In the genomic region with DNA sequence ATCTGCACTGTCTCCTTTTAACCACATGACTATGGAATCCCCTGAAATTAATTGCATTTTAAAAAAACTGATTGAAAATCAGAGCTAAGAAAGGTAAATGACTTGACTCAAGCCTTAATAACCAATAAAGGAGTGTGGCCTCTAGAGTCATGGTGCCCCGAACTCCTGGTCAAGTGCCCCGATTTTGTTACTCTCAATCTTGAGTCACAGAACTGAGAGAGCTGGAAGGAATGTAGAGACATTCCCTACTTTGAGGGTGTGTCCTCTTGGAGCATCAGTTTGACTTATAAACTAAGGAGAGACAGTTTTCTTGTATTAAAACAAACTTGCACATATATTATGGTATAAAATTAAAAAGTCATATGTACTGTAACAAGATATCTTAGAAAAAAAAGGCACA, we compare ENCODE assay signal across 10 cellular contexts. TPM values are rescaled to one million over a fixed set of nuclear protein-coding genes. Genes with fewer than 3 reads are reported as not detected.
A peak's percentile ranks its signal among the peaks of the same experiment; 100 is the strongest.
DNase-seq lines count a peak whose midpoint lies in the region; ATAC-seq and TF ChIP-seq lines count a peak whose summit lies in the region.
"Had no signal": no experiment of that assay in that cellular context is flagged by ENCODE, and none has a peak within 500 bp of the region (broad histone marks: within the 10 kb centered on the region; RNA-seq: fewer than 3 reads in every experiment).

No MANE protein-coding gene starts in this region.

- H3K9me3 ChIP-seq in SK-N-MC (ENCODE audit: low read depth, low read length), result no peaks in the 10 kb centered on the region
- H3K9me3 ChIP-seq in effector memory CD4-positive, alpha-beta T cell (ENCODE audit: control insufficient read depth, low read length), result no peaks in the 10 kb centered on the region

- H3K27me3 ChIP-seq in GM06990 (replicated peaks; ENCODE audit: control insufficient read depth, insufficient read depth, low read length), result no peaks in the 10 kb centered on the region
- H3K27me3 ChIP-seq in effector memory CD4-positive, alpha-beta T cell (replicated peaks; ENCODE audit: control insufficient read depth, insufficient read depth, low read length, poor library complexity, severe bottlenecking), result no peaks in the 10 kb centered on the region

- peaks cover 26% of the 10 kb centered on the region for H3K4me1 ChIP-seq in effector memory CD4-positive, alpha-beta T cell (ENCODE audit: control insufficient read depth, insufficient read depth, low read length, poor library complexity, severe bottlenecking)

- no peak overlapping the region for H3K27ac ChIP-seq in SK-N-MC
- H3K27ac ChIP-seq in effector memory CD4-positive, alpha-beta T cell (ENCODE audit: insufficient read depth, low read length, poor library complexity, severe bottlenecking), result no peak overlapping the region

- DNase-seq in 8988T (peak; percentile 23), GM06990 (ENCODE audit: extremely low read depth, insufficient read length) (no peak), SK-N-MC (ENCODE audit: low read depth, low spot score) (no peak), foreskin fibroblast (peak; percentile 46 to 81), dermis blood vessel endothelial cell (no peak)
- no peak for DNase-seq in effector memory CD4-positive, alpha-beta T cell
- DNase-seq: head of caudate nucleus, NCI-H187 treated with DMSO at 0.1 percent for 48 hours had no signal

- peak overlapping the region; percentile 99 for H3K9ac ChIP-seq in SK-N-MC (ENCODE audit: insufficient read length)

- no peak for ATAC-seq in GM21576 (IDR thresholded peaks at IDR 0.05; ENCODE audit: unreplicated experiment)
- no peak for ATAC-seq in GM18867 (IDR thresholded peaks at IDR 0.05; ENCODE audit: unreplicated experiment)

- TF ChIP-seq CTCF in GM06990 (IDR thresholded peaks at IDR 0.05; ENCODE audit: insufficient read depth, low read length, poor library complexity, severe bottlenecking) (no peak), foreskin fibroblast (IDR thresholded peaks at IDR 0.05; ENCODE audit: low read depth, low read length) (no peak)

- H3K4me3 ChIP-seq in GM06990 (replicated peaks; ENCODE audit: low read depth, low read length) (peak overlapping the region; percentile 99), SK-N-MC (peak overlapping the region; percentile 99), foreskin fibroblast (ENCODE audit: low read depth in 1 of 2, low read length in 2 of 2) (peak overlapping the region; percentile 93 to 99)
- no peak overlapping the region for H3K4me3 ChIP-seq in effector memory CD4-positive, alpha-beta T cell (ENCODE audit: insufficient read depth, low read depth, low read length, poor library complexity, severe bottlenecking)

- H3K36me3 ChIP-seq in GM06990 (ENCODE audit: control insufficient read depth, insufficient read depth, low read length), result no peaks in the 10 kb centered on the region
- H3K36me3 ChIP-seq in SK-N-MC (ENCODE audit: insufficient read depth, low read length), result peaks cover 43% of the 10 kb centered on the region
- no peaks in the 10 kb centered on the region for H3K36me3 ChIP-seq in effector memory CD4-positive, alpha-beta T cell (ENCODE audit: control insufficient read depth, insufficient read depth, low read length)

RNA-seq across cellular contexts. Expression of a gene that starts 2.4 kb away (rescaled TPM):
- 59.1 and 117 TPM in 2 replicates for total RNA-seq in dermis blood vessel endothelial cell

RNA-seq across cellular contexts. Expression of a gene that starts 26.8 kb away (rescaled TPM):
- 9.4 and 14.5 TPM in 2 replicates for total RNA-seq in dermis blood vessel endothelial cell

Comparison
In these comparisons a context has a peak if more than half of its experiments do, and no peak if none do; other contexts are left out.
1. DNase-seq: peak in 8988T (single experiment) and foreskin fibroblast (2 of 2); none in GM06990 (single experiment), SK-N-MC (single experiment), dermis blood vessel endothelial cell (single experiment) and effector memory CD4-positive, alpha-beta T cell (0 of 3).